16 cellular contexts compared by ENCODE assay signal in the genomic region with DNA sequence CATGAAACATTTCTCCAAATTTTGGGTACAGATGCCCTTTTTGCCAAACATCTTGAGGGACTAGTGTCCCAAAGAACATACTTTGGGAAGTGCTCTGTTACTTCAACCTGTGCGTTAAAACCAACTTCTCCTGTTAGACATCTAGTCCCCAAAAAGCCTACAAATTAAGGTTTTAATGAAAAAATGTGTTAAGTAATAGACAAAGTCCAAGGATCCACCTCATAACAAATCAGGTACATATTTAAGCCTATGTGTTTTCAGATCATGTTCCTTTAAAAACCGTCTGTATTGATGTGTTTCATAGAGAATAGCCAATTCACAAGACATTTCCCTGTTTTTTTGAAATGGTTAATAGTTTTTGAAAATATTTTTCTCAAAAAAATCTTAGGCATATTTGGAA.
DNase-seq lines count a peak whose midpoint lies in the region; TF ChIP-seq lines count a peak whose summit lies in the region.
"Had no signal": no experiment of that assay in that cellular context is flagged by ENCODE, and none has a peak within 500 bp of the region (broad histone marks: within the 10 kb centered on the region; RNA-seq: fewer than 3 reads in every experiment).

No MANE protein-coding gene starts in this region.

- TF ChIP-seq CTCF in breast epithelium (IDR thresholded peaks at IDR 0.05) (no peak), mammary epithelial cell (conservative IDR thresholded peaks at IDR 0.05 in 1 of 2, IDR thresholded peaks at IDR 0.05 in 1 of 2; ENCODE audit: extremely low read depth in 1 of 2, insufficient read depth in 1 of 2, low read depth in 1 of 2, low read length in 2 of 2) (no peak), esophagus muscularis mucosa (IDR thresholded peaks at IDR 0.05) (no peak), sigmoid colon (IDR thresholded peaks at IDR 0.05) (no peak), transverse colon (IDR thresholded peaks at IDR 0.05) (no peak)

- H4K20me1 ChIP-seq in mammary epithelial cell (ENCODE audit: insufficient read depth, low read length): no peaks in the 10 kb centered on the region

- no peaks in the 10 kb centered on the region for H3K79me2 ChIP-seq in mammary epithelial cell (ENCODE audit: insufficient read depth, low read length)

- no peak overlapping the region for H3K4me2 ChIP-seq in mammary epithelial cell (ENCODE audit: insufficient read depth, low read depth, low read length)

- H3K27ac ChIP-seq in breast epithelium (peak overlapping the region; percentile 61 to 78), mammary epithelial cell (ENCODE audit: insufficient read depth, low read depth, low read length) (no peak overlapping the region), esophagus muscularis mucosa (replicated peaks in 1 of 4) (peak overlapping the region; percentile 8 to 52 (median 45)), sigmoid colon (peak overlapping the region in 3 of 4 donors; percentile 45 to 52 (median 51)), transverse colon (peak overlapping the region in 3 of 4 donors; percentile 35 to 57 (median 36))
- H3K27ac ChIP-seq: 22Rv1 had no signal

- H3K4me3 ChIP-seq in breast epithelium: no peak overlapping the region
- no peak overlapping the region for H3K4me3 ChIP-seq in mammary epithelial cell (replicated peaks in 1 of 3; ENCODE audit: insufficient read depth in 1 of 3, low read depth in 2 of 3, low read length in 3 of 3)
- no peak overlapping the region for H3K4me3 ChIP-seq in esophagus muscularis mucosa
- H3K4me3 ChIP-seq in sigmoid colon: no peak overlapping the region
- no peak overlapping the region for H3K4me3 ChIP-seq in transverse colon
- H3K4me3 ChIP-seq in MG63: no peak overlapping the region
- H3K4me3 ChIP-seq: Peyer's patch had no signal

- intact Hi-C loops in breast epithelium (cut with DNase I; ENCODE audit: low total_unique reads) (no loop called here), mammary epithelial cell (cut with micrococcal nuclease) (loop anchor here (5.0 kb wide), 1 partner anchor 271 kb away; no protein-coding TSS in a partner anchor), esophagus muscularis mucosa (cut with DNase I) (loop anchor here (5.0 kb wide), 2 partner anchors 196 to 471 kb away; no protein-coding TSS in a partner anchor), sigmoid colon (cut with DNase I) (no loop called here), transverse colon (cut with DNase I; ENCODE audit: low total_unique reads) (no loop called here)

- TF ChIP-seq EP300 in esophagus muscularis mucosa (IDR thresholded peaks at IDR 0.05) (no peak), sigmoid colon (IDR thresholded peaks at IDR 0.05) (no peak), transverse colon (IDR thresholded peaks at IDR 0.05; ENCODE audit: low read depth) (no peak)

- CTCF ChIA-PET in mammary epithelial cell (lab: Charles Lee; ENCODE audit: low non-redundant PET): no interaction called here

- no TSS peak for BruUV-seq in mammary epithelial cell (replicated peaks; lab: Mats Ljungman, UMichigan)

- WGBS in mammary epithelial cell (ENCODE audit: low coverage, missing lambda C conversion rate): 85% methylated on average over 2 of the region's 2 CpGs
- WGBS in esophagus muscularis mucosa: 94% methylated on average over 2 of the region's 2 CpGs
- 91 to 94% methylated on average over 2 of the region's 2 CpGs for WGBS in sigmoid colon, 2 donors
- WGBS in transverse colon (ENCODE audit: low coverage in 1 of 2), 2 donors: 94 to 100% methylated on average over 2 of the region's 2 CpGs

- H3K27me3 ChIP-seq in breast epithelium (no peaks in the 10 kb centered on the region), mammary epithelial cell (ENCODE audit: insufficient read depth, low read length) (no peaks in the 10 kb centered on the region), esophagus muscularis mucosa (no peaks in the 10 kb centered on the region), sigmoid colon (no peaks in the 10 kb centered on the region), transverse colon (no peaks in the 10 kb centered on the region), MG63 (no peaks in the 10 kb centered on the region)
- H3K27me3 ChIP-seq: Peyer's patch had no signal

- H3K9me3 ChIP-seq in breast epithelium (no peaks in the 10 kb centered on the region), mammary epithelial cell (replicated peaks; ENCODE audit: insufficient read depth, low read length) (no peaks in the 10 kb centered on the region), esophagus muscularis mucosa (no peaks in the 10 kb centered on the region), sigmoid colon (no peaks in the 10 kb centered on the region), transverse colon (no peaks in the 10 kb centered on the region), MG63 (no peaks in the 10 kb centered on the region)
- H3K9me3 ChIP-seq: Peyer's patch had no signal

- in situ Hi-C loops in mammary epithelial cell (cut with MboI; ENCODE audit: low sequenced_read_pairs in 2 of 2) (loop anchor here (5.0 kb wide), 2 partner anchors 191 to 466 kb away; no protein-coding TSS in a partner anchor), transverse colon (cut with MboI; ENCODE audit: low pct_ligation_motif_present in 1 of 4, low pct_unique_long_range_greater_than_20kb in 1 of 4, low sequenced_read_pairs in 3 of 4) (loop anchor here (5.0 to 10.0 kb wide), 4 partner anchors 199 to 469 kb away; no protein-coding TSS in a partner anchor)

- no peak for TF ChIP-seq POLR2A in breast epithelium (IDR thresholded peaks at IDR 0.05)
- TF ChIP-seq POLR2A in esophagus muscularis mucosa (IDR thresholded peaks at IDR 0.05; ENCODE audit: low read depth): no peak
- TF ChIP-seq POLR2A in sigmoid colon (IDR thresholded peaks at IDR 0.05): no peak
- no peak for TF ChIP-seq POLR2A in transverse colon (IDR thresholded peaks at IDR 0.05)

- dilution Hi-C loops in mammary epithelial cell (cut with HindIII; ENCODE audit: low sequenced_read_pairs): loop anchor here (5.0 kb wide), 2 partner anchors 216 to 466 kb away; no protein-coding TSS in a partner anchor

- no peak overlapping the region for H2AFZ ChIP-seq in mammary epithelial cell (ENCODE audit: low read depth, low read length)

- H3K36me3 ChIP-seq in breast epithelium (no peaks in the 10 kb centered on the region), mammary epithelial cell (ENCODE audit: insufficient read depth, low read length) (no peaks in the 10 kb centered on the region), esophagus muscularis mucosa (no peaks in the 10 kb centered on the region), sigmoid colon (no peaks in the 10 kb centered on the region), transverse colon (no peaks in the 10 kb centered on the region), MG63 (no peaks in the 10 kb centered on the region)
- H3K36me3 ChIP-seq: Peyer's patch had no signal

- DNase-seq in breast epithelium (ENCODE audit: low spot score in 2 of 2) (no peak), mammary epithelial cell (no peak), esophagus muscularis mucosa (ENCODE audit: extremely low spot score) (no peak), sigmoid colon (no peak), transverse colon (no peak), NCI-H1417 treated with DMSO at 0.1 percent for 48 hours (lab: John Stamatoyannopoulos, UW) (no peak), MG63 (no peak), hepatic stellate cell (ENCODE audit: low spot score) (no peak)
- DNase-seq: C1 segment of cervical spinal cord, Kasumi-1, NCI-H1930, NCI-H2171 treated with DMSO at 0.1 percent for 48 hours, NCI-H774, Peyer's patch, SHP77 treated with DMSO at 0.1 percent for 48 hours had no signal

- H3K4me1 ChIP-seq in breast epithelium (no peaks in the 10 kb centered on the region), mammary epithelial cell (ENCODE audit: insufficient read depth, low read length) (no peaks in the 10 kb centered on the region), esophagus muscularis mucosa (peaks cover 10 to 35% (median 28%) of the 10 kb centered on the region in 4 donors), sigmoid colon (peaks cover 0 to 9% (median 0%) of the 10 kb centered on the region in 4 donors), transverse colon (peaks cover 0 to 28% (median 11%) of the 10 kb centered on the region in 4 donors)

- no peak overlapping the region for H3K9ac ChIP-seq in mammary epithelial cell (ENCODE audit: insufficient read depth, low read length)

Comparison
In these comparisons a context has a peak if more than half of its experiments do, and no peak if none do; other contexts are left out.
1. intact Hi-C loops: an anchor here in mammary epithelial cell (5.0 kb wide) and esophagus muscularis mucosa (5.0 kb wide); none called in breast epithelium, sigmoid colon and transverse colon.